ENCODE assay signal across 9 cellular contexts in the genomic region with DNA sequence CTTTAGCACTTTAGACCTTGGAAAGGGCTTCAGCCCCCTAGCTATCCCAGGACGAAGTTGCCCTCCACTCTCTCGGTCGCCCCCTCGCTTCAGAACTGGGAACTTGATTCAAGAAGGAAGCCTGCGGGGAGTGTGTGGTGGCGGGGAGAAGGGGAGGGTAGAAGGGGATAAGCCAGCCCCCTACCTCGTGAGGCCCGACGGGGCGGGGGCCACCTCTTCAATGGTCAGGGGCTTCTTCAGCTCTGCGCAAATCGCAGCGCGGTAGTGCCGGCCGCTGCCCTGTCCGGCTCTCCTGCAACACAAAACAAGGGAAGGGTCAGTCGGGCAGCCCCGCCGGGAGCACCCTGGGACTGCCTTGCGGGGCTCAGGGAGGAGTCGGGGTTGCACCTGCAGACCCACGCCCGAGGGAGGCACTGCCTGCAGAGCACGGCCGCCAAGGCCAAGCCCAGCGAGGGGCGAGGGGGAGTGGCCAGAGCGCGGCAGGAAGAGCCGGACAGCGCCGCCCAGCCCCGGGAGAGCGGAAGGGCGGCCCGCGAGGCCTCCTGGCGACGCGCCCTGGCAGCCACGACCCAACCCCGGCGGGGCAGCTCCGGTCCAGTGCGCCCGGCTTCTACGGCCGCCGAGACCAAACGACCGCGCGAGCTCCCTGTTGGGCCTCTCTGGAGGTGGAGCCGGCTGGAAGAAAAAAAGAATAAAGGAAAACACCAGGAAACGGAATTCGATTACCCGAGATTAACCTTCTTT. TPM values are rescaled to one million over a fixed set of nuclear protein-coding genes. Genes with fewer than 3 reads are reported as not detected.
DNase-seq lines count a peak whose midpoint lies in the region; ATAC-seq and TF ChIP-seq lines count a peak whose summit lies in the region.
"Had no signal": no experiment of that assay in that cellular context is flagged by ENCODE, and none has a peak within 500 bp of the region (broad histone marks: within the 10 kb centered on the region; RNA-seq: fewer than 3 reads in every experiment).

No MANE protein-coding gene starts in this region.

- peak; percentile 45 for DNase-seq in D341Med (ENCODE audit: low spot score)
- DNase-seq in MG63 = peak; percentile 89
- peak; percentile 83 for DNase-seq in choroid plexus epithelial cell (ENCODE audit: low read depth)
- DNase-seq in inferior parietal cortex (ENCODE audit: extremely low spot score) = peak; percentile 65
- peak; percentile 70 to 81 for DNase-seq in gastrocnemius medialis
- no peak for DNase-seq in stimulated activated CD4-positive, alpha-beta T cell treated with anti-CD3 and anti-CD28 coated beads, Interleukin-2, amount 100 ng/mL, for 24 hours
- DNase-seq in activated CD4-positive, alpha-beta T cell treated with anti-CD3 and anti-CD28 coated beads, Interleukin-2, amount 50 U/mL, for 4 hours = no peak
- DNase-seq in WERI-Rb-1 = no peak
- DNase-seq: naive B cell had no signal

- peak overlapping the region; percentile 80 to 89 (median 83) for H3K27ac ChIP-seq in gastrocnemius medialis
- no peak overlapping the region for H3K27ac ChIP-seq in WERI-Rb-1

- peak; percentile 52 for TF ChIP-seq CTCF in choroid plexus epithelial cell (conservative IDR thresholded peaks at IDR 0.05; ENCODE audit: low read depth, low read length)
- TF ChIP-seq CTCF in gastrocnemius medialis (IDR thresholded peaks at IDR 0.05 in 4 of 5, conservative IDR thresholded peaks at IDR 0.05 in 1 of 5) = peak; percentile 33 to 68 (median 55)
- TF ChIP-seq CTCF in WERI-Rb-1 (IDR thresholded peaks at IDR 0.05; ENCODE audit: low read depth, low read length) = no peak

- H3K27me3 ChIP-seq in MG63 (no peaks in the 10 kb centered on the region), gastrocnemius medialis (no peaks in the 10 kb centered on the region), WERI-Rb-1 (ENCODE audit: insufficient read depth, low read depth, severe bottlenecking) (no peaks in the 10 kb centered on the region)

- TF ChIP-seq POLR2A in gastrocnemius medialis (IDR thresholded peaks at IDR 0.05) = no peak

- ATAC-seq in gastrocnemius medialis = peak; percentile 89 to 92

- no peaks in the 10 kb centered on the region for H3K36me3 ChIP-seq in MG63
- H3K36me3 ChIP-seq in gastrocnemius medialis = no peaks in the 10 kb centered on the region
- no peaks in the 10 kb centered on the region for H3K36me3 ChIP-seq in WERI-Rb-1

- H3K4me1 ChIP-seq in gastrocnemius medialis = peaks cover 24 to 43% of the 10 kb centered on the region in 2 donors

- in situ Hi-C loops in gastrocnemius medialis (cut with MboI; ENCODE audit: low sequenced_read_pairs in 4 of 4) = loop anchor here in 2 of 4 donors (10.0 to 25.0 kb wide), 3 partner anchors 73 to 250 kb away; no protein-coding TSS in a partner anchor

- peak overlapping the region; percentile 47 for H3K4me3 ChIP-seq in MG63
- peak overlapping the region; percentile 71 for H3K4me3 ChIP-seq in choroid plexus epithelial cell (ENCODE audit: low read depth, low read length)
- peak overlapping the region; percentile 61 to 92 (median 87) for H3K4me3 ChIP-seq in gastrocnemius medialis
- H3K4me3 ChIP-seq in WERI-Rb-1 (ENCODE audit: low read depth, low read length) = no peak overlapping the region

- peaks cover 2% of the 10 kb centered on the region; the same call in 1 of the 2 replicates for H3K9me3 ChIP-seq in MG63
- no peaks in the 10 kb centered on the region for H3K9me3 ChIP-seq in gastrocnemius medialis
- no peaks in the 10 kb centered on the region for H3K9me3 ChIP-seq in WERI-Rb-1 (ENCODE audit: severe bottlenecking)

- intact Hi-C loops in gastrocnemius medialis (cut with DNase I; ENCODE audit: low total_unique reads) = loop anchor here (2.0 to 5.0 kb wide), 2 partner anchors 57 to 90 kb away; a partner anchor contains a TSS

RNA-seq across cellular contexts. Expression of a gene that starts 56.2 kb away (rescaled TPM):
- 17.4 and 18.5 TPM in 2 replicates for total RNA-seq in MG63 (2014; rRNA removed; shearing (Covaris generic); ENCODE audit: low replicate concordance)
- 10 to 100 TPM in 1 of 4 donors, 1 to 10 TPM in 3; 7.6 to 13.4 (median 8.8) TPM for total RNA-seq in gastrocnemius medialis

Comparison
In these comparisons a context has a peak if more than half of its experiments do, and no peak if none do; other contexts are left out.
1. DNase-seq: peak in D341Med (single experiment), MG63 (single experiment), choroid plexus epithelial cell (single experiment), inferior parietal cortex (single experiment) and gastrocnemius medialis (2 of 2); none in stimulated activated CD4-positive, alpha-beta T cell treated with anti-CD3 and anti-CD28 coated beads, Interleukin-2, amount 100 ng/mL, for 24 hours (0 of 2), activated CD4-positive, alpha-beta T cell treated with anti-CD3 and anti-CD28 coated beads, Interleukin-2, amount 50 U/mL, for 4 hours (0 of 2) and WERI-Rb-1 (single experiment).